In the genomic region with DNA sequence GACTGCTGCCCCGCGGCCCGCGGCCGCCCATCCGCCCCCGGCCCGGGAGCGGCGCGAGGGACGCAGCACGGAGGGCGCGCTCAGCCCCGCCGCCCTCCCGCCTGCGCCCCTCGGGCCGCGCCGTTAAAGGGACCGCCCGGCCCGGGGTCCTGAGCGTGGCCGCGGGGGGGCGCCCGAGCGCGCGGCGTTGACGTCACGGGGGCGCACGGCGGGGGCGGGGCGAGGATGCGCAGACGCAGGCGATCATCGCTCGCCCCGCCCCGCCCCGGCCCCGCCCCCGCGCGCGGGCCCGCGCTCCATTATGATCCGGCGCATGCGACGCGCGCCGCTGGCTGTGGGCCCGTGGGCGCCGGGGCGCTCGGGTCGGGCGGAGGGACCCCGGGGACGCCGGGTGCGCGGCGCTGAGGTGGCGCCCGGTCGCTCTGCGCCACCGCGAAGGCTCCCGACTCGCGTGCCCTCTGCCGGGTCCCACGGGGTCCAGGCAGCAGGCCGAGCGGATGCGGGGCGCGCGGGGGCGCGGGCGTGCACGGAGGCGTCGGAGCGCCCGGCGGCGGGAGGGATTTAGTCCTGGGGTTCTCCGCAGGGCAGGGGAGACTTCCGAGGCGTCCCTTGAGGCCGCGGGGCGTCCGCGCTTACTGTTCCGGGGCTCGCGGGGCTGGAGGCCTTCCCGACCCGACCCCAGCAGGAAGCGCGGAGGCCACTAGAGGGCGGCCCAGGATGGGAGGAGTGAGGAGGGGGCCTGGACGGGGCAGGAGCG, we compare ENCODE assay signal across 8 cellular contexts. TPM values are rescaled to one million over a fixed set of nuclear protein-coding genes. Genes with fewer than 3 reads are reported as not detected.
DNase-seq lines count a peak whose midpoint lies in the region; ATAC-seq, FAIRE-seq and TF ChIP-seq lines count a peak whose summit lies in the region.

A gene (minus strand): TSS at position 163 of the 757 bp plus-strand sequence. CDS start 353 bp downstream, outside the sequence.

- H3K9me3 ChIP-seq in neuron (ENCODE audit: low read length): no peaks in the 10 kb centered on the region
- no peaks in the 10 kb centered on the region for H3K9me3 ChIP-seq in suprapubic skin

- H2AFZ ChIP-seq in neuron (ENCODE audit: low read depth, low read length): no peak within 1 kb of the TSS

- peak; percentile 41 for ATAC-seq in GM18519 (IDR thresholded peaks at IDR 0.05; ENCODE audit: low FRiP score, unreplicated experiment)
- peak; percentile 52 for ATAC-seq in HG03108 (IDR thresholded peaks at IDR 0.05; ENCODE audit: unreplicated experiment)
- peak; percentile 21 for ATAC-seq in foreskin keratinocyte

- TF ChIP-seq POLR2A in suprapubic skin (IDR thresholded peaks at IDR 0.05): no peak

- FAIRE-seq in RCC 7860 (lab: Jason Lieb, UNC): no peak

- H3K27ac ChIP-seq in foreskin keratinocyte: peak within 1 kb of the TSS; percentile 74
- H3K27ac ChIP-seq in suprapubic skin: peak within 1 kb of the TSS; percentile 90

- H3K4me3 ChIP-seq in neuron (ENCODE audit: low read length): peak within 1 kb of the TSS; percentile 95
- H3K4me3 ChIP-seq in suprapubic skin: peak within 1 kb of the TSS; percentile 81

- peak; percentile 65 for TF ChIP-seq CTCF in foreskin keratinocyte (conservative IDR thresholded peaks at IDR 0.05)
- peak in 1 of 2 donors; percentile 56 for TF ChIP-seq CTCF in suprapubic skin (IDR thresholded peaks at IDR 0.05)

- H3K36me3 ChIP-seq in neuron (ENCODE audit: insufficient read depth, low read length) (no peaks in the 10 kb centered on the region), suprapubic skin (no peaks in the 10 kb centered on the region)

- TF ChIP-seq EP300 in suprapubic skin (IDR thresholded peaks at IDR 0.05): no peak

- peaks cover 7% of the 10 kb centered on the region for H3K27me3 ChIP-seq in foreskin keratinocyte
- no peaks in the 10 kb centered on the region for H3K27me3 ChIP-seq in neuron (ENCODE audit: insufficient read depth, low read length)
- H3K27me3 ChIP-seq in suprapubic skin: peaks cover 14% of the 10 kb centered on the region

- H3K4me1 ChIP-seq in foreskin keratinocyte (peaks cover 12% of the 10 kb centered on the region), neuron (ENCODE audit: insufficient read depth, low read length) (peaks cover 26% of the 10 kb centered on the region), suprapubic skin (peaks cover 74% of the 10 kb centered on the region)

- DNase-seq in AG08395 (ENCODE audit: low spot score): peak; percentile 83
- DNase-seq in RCC 7860 (ENCODE audit: low spot score): peak; percentile 24
- peak; percentile 55 for DNase-seq in activated gamma-delta T cell treated with anti-CD3 and anti-CD28 coated beads, Interleukin-2, amount 50 U/mL, for 16 hours (ENCODE audit: low read depth)
- DNase-seq in foreskin keratinocyte: no peak
- no peak for DNase-seq in suprapubic skin (ENCODE audit: low spot score in 2 of 2)

- WGBS in suprapubic skin: no CpG with 5 or more reads among the region's 122 CpGs

RNA-seq across cellular contexts. Expression of the gene that starts here (rescaled TPM):
- total RNA-seq in foreskin keratinocyte (113 and 128 TPM in 2 replicates), suprapubic skin (100 to 1,000 TPM in 3 of 4 donors, 10 to 100 TPM in 1; 99.4 to 151 (median 106) TPM)
- 79.0 and 92.8 TPM in 2 replicates for polyA plus RNA-seq in foreskin keratinocyte

Comparison
In these comparisons a context has a peak if more than half of its experiments do, and no peak if none do; other contexts are left out.
1. DNase-seq: peak in AG08395 (single experiment), RCC 7860 (single experiment) and activated gamma-delta T cell treated with anti-CD3 and anti-CD28 coated beads, Interleukin-2, amount 50 U/mL, for 16 hours (single experiment); none in foreskin keratinocyte (0 of 2) and suprapubic skin (0 of 2).
2. Peak in every context shown above with its lines, with median percentiles within 50 percentile points of each other: ATAC-seq.